ENCODE assay signal across 18 cellular contexts in genomic region chr17:16969931-16970906, GRCh38. TPM values are rescaled to one million over a fixed set of nuclear protein-coding genes. Genes with fewer than 3 reads are reported as not detected.
DNase-seq lines count a peak whose midpoint lies in the region; ATAC-seq and TF ChIP-seq lines count a peak whose summit lies in the region.
"Had no signal": no experiment of that assay in that cellular context is flagged by ENCODE, and none has a peak within 500 bp of the region (broad histone marks: within the 10 kb centered on the region; RNA-seq: fewer than 3 reads in every experiment).

No MANE protein-coding gene starts in this region.

- H3K36me3 Mint-ChIP-seq in activated naive CD8-positive, alpha-beta T cell treated with anti-CD3 and anti-CD28 coated beads, Interleukin-2, amount 10 ng/mL, durations not matched to agents 7 days and 5 days, result no peaks in the 10 kb centered on the region
- no peaks in the 10 kb centered on the region for H3K36me3 Mint-ChIP-seq in activated naive CD8-positive, alpha-beta T cell treated with anti-CD3 and anti-CD28 coated beads for 36 hours

- peaks cover 23% of the 10 kb centered on the region for H3K27me3 Mint-ChIP-seq in activated naive CD8-positive, alpha-beta T cell treated with anti-CD3 and anti-CD28 coated beads, Interleukin-2, amount 10 ng/mL, durations not matched to agents 7 days and 5 days
- peaks cover 11% of the 10 kb centered on the region for H3K27me3 Mint-ChIP-seq in activated naive CD8-positive, alpha-beta T cell treated with anti-CD3 and anti-CD28 coated beads for 36 hours

- no peak overlapping the region for H3K4me3 Mint-ChIP-seq in activated naive CD8-positive, alpha-beta T cell treated with anti-CD3 and anti-CD28 coated beads, Interleukin-2, amount 10 ng/mL, durations not matched to agents 7 days and 5 days
- no peak overlapping the region for H3K4me3 Mint-ChIP-seq in activated naive CD8-positive, alpha-beta T cell treated with anti-CD3 and anti-CD28 coated beads for 36 hours

- no peak overlapping the region for H3K4me3 ChIP-seq in transverse colon
- H3K4me3 ChIP-seq: thoracic aorta had no signal

- H3K27ac Mint-ChIP-seq in activated naive CD8-positive, alpha-beta T cell treated with anti-CD3 and anti-CD28 coated beads, Interleukin-2, amount 10 ng/mL, durations not matched to agents 7 days and 5 days, result no peak overlapping the region
- no peak overlapping the region for H3K27ac Mint-ChIP-seq in activated naive CD8-positive, alpha-beta T cell treated with anti-CD3 and anti-CD28 coated beads for 36 hours

- H3K4me1 Mint-ChIP-seq in activated naive CD8-positive, alpha-beta T cell treated with anti-CD3 and anti-CD28 coated beads, Interleukin-2, amount 10 ng/mL, durations not matched to agents 7 days and 5 days, result peaks cover 6% of the 10 kb centered on the region
- H3K4me1 Mint-ChIP-seq in activated naive CD8-positive, alpha-beta T cell treated with anti-CD3 and anti-CD28 coated beads for 36 hours, result peaks cover 2% of the 10 kb centered on the region

- TF ChIP-seq CTCF in transverse colon (IDR thresholded peaks at IDR 0.05), result no peak

- POLR2A ChIA-PET in activated naive CD8-positive, alpha-beta T cell treated with anti-CD3 and anti-CD28 coated beads, Interleukin-2, amount 10 ng/mL, durations not matched to agents 7 days and 5 days (lab: Charles Lee), result no interaction called here

- peak; percentile 54 for ATAC-seq in activated naive CD8-positive, alpha-beta T cell treated with anti-CD3 and anti-CD28 coated beads, Interleukin-2, amount 10 ng/mL, durations not matched to agents 7 days and 5 days (ENCODE audit: low read depth)
- ATAC-seq in HG02642 (IDR thresholded peaks at IDR 0.05; ENCODE audit: poor library complexity, unreplicated experiment) (peak; percentile 44), GM18861 (IDR thresholded peaks at IDR 0.05; ENCODE audit: unreplicated experiment) (no peak)
- ATAC-seq: foreskin keratinocyte had no signal

- H3K27ac ChIP-seq in transverse colon, result peak overlapping the region in 2 of 4 donors; percentile 33 to 70
- H3K27ac ChIP-seq: foreskin keratinocyte, parathyroid adenoma, thoracic aorta had no signal

- no peaks in the 10 kb centered on the region for H3K36me3 ChIP-seq in transverse colon
- H3K36me3 ChIP-seq: thoracic aorta had no signal

- H3K4me1 ChIP-seq in transverse colon, result no peaks in the 10 kb centered on the region
- H3K4me1 ChIP-seq: foreskin keratinocyte, parathyroid adenoma had no signal

- in situ Hi-C loops in transverse colon (cut with MboI; ENCODE audit: low pct_ligation_motif_present in 1 of 4, low pct_unique_long_range_greater_than_20kb in 1 of 4, low sequenced_read_pairs in 3 of 4), result no loop called here

- TF ChIP-seq POLR2A in transverse colon (IDR thresholded peaks at IDR 0.05), result no peak

- no peaks in the 10 kb centered on the region for H3K9me3 Mint-ChIP-seq in activated naive CD8-positive, alpha-beta T cell treated with anti-CD3 and anti-CD28 coated beads, Interleukin-2, amount 10 ng/mL, durations not matched to agents 7 days and 5 days
- H3K9me3 Mint-ChIP-seq in activated naive CD8-positive, alpha-beta T cell treated with anti-CD3 and anti-CD28 coated beads for 36 hours, result no peaks in the 10 kb centered on the region

- no peaks in the 10 kb centered on the region for H3K9me3 ChIP-seq in transverse colon
- H3K9me3 ChIP-seq: thoracic aorta had no signal

- TF ChIP-seq EP300 in transverse colon (IDR thresholded peaks at IDR 0.05; ENCODE audit: low read depth), result no peak

- intact Hi-C loops in transverse colon (cut with DNase I; ENCODE audit: low total_unique reads), result no loop called here

- 52 to 78% methylated on average over 2 to 13 of the region's 13 CpGs for WGBS in transverse colon (ENCODE audit: low coverage in 1 of 2), 2 donors

- no peaks in the 10 kb centered on the region for H3K27me3 ChIP-seq in transverse colon

- DNase-seq in activated naive CD8-positive, alpha-beta T cell treated with anti-CD3 and anti-CD28 coated beads, Interleukin-2, amount 10 ng/mL, durations not matched to agents 7 days and 5 days, result no peak
- no peak for DNase-seq in activated naive CD8-positive, alpha-beta T cell treated with anti-CD3 and anti-CD28 coated beads for 36 hours
- DNase-seq in RPMI8226 (peak; percentile 69), transverse colon (peak; percentile 46), ecto neural progenitor cell (ENCODE audit: low spot score) (no peak), GF-D8 (lab: John Stamatoyannopoulos, UW) (no peak)
- DNase-seq: activated naive CD4-positive, alpha-beta T cell; Calu3; effector memory CD4-positive, alpha-beta T cell; foreskin keratinocyte; NCI-H2081 treated with DMSO at 0.1 percent for 48 hours; NCI-H774 had no signal

RNA-seq across cellular contexts. Expression of gene TNFRSF13B, which starts 1.7 kb away (rescaled TPM):
- not detected for total RNA-seq in activated naive CD8-positive, alpha-beta T cell treated with anti-CD3 and anti-CD28 coated beads, Interleukin-2, amount 10 ng/mL, durations not matched to agents 7 days and 5 days
- total RNA-seq in activated naive CD8-positive, alpha-beta T cell treated with anti-CD3 and anti-CD28 coated beads for 36 hours, result under 1 TPM; 0.31 to 0.52 TPM
- total RNA-seq in transverse colon, result 1 to 10 TPM in 1 of 4 donors, not detected in 3; 9.2 TPM
- total RNA-seq: A172; activated CD8-positive, alpha-beta memory T cell treated with anti-CD3 and anti-CD28 coated beads for 36 hours; Calu3; foreskin keratinocyte; thoracic aorta had no signal

Comparison
In these comparisons a context has a peak if more than half of its experiments do, and no peak if none do; other contexts are left out.
1. DNase-seq: peak in RPMI8226 (single experiment) and transverse colon (single experiment); none in activated naive CD8-positive, alpha-beta T cell treated with anti-CD3 and anti-CD28 coated beads, Interleukin-2, amount 10 ng/mL, durations not matched to agents 7 days and 5 days (single experiment), activated naive CD8-positive, alpha-beta T cell treated with anti-CD3 and anti-CD28 coated beads for 36 hours (single experiment), ecto neural progenitor cell (single experiment) and GF-D8 (single experiment).